ENCODE assay signal across 9 cellular contexts in genomic region chr4:145709843-145710242, GRCh38. TPM values are rescaled to one million over a fixed set of nuclear protein-coding genes. Genes with fewer than 3 reads are reported as not detected.
DNase-seq lines count a peak whose midpoint lies in the region; ATAC-seq, FAIRE-seq and TF ChIP-seq lines count a peak whose summit lies in the region.
"Had no signal": no experiment of that assay in that cellular context is flagged by ENCODE, and none has a peak within 500 bp of the region (broad histone marks: within the 10 kb centered on the region; RNA-seq: fewer than 3 reads in every experiment).

No MANE protein-coding gene starts in this region.

- 21% methylated on average over 3 of the region's 3 CpGs for WGBS in GM12878 (ENCODE audit: insufficient coverage, insufficient replicate concordance, low lambda C conversion rate, missing lambda C conversion rate)
- 69% methylated on average over 3 of the region's 3 CpGs for WGBS in suprapubic skin

- DNase-seq in activated CD8-positive, alpha-beta memory T cell treated with anti-CD3 and anti-CD28 coated beads, Interleukin-2, amount 10 ng/mL, durations not matched to agents 7 days and 5 days: peak; percentile 46
- no peak for DNase-seq in activated CD8-positive, alpha-beta memory T cell treated with anti-CD3 and anti-CD28 coated beads, Interleukin-2, amount 50 U/mL, for 4 hours
- DNase-seq in GM12878 (ENCODE audit: low read depth, low spot score): no peak
- DNase-seq in suprapubic skin (ENCODE audit: low spot score in 2 of 2): no peak
- no peak for DNase-seq in CD14-positive monocyte (ENCODE audit: low spot score)
- DNase-seq: CD4-positive, alpha-beta memory T cell had no signal

- no peak overlapping the region for H3K9ac ChIP-seq in GM12878 (ENCODE audit: control insufficient read depth, insufficient read depth, low read length)

- H3K36me3 Mint-ChIP-seq in activated CD8-positive, alpha-beta memory T cell treated with anti-CD3 and anti-CD28 coated beads, Interleukin-2, amount 10 ng/mL, durations not matched to agents 7 days and 5 days: peaks cover 13% of the 10 kb centered on the region
- no peaks in the 10 kb centered on the region for H3K36me3 Mint-ChIP-seq in CD14-positive monocyte

- H3K27ac ChIP-seq in GM12878 (ENCODE audit: control insufficient read depth, insufficient read depth): no peak overlapping the region
- peak overlapping the region; percentile 9 for H3K27ac ChIP-seq in suprapubic skin

- H3K4me3 ChIP-seq in GM12878 (no peak overlapping the region), suprapubic skin (no peak overlapping the region)

- CTCF ChIA-PET in activated CD8-positive, alpha-beta memory T cell treated with anti-CD3 and anti-CD28 coated beads, Interleukin-2, amount 10 ng/mL, durations not matched to agents 7 days and 5 days (lab: Charles Lee): no interaction called here
- CTCF ChIA-PET in GM12878 (lab: Yijun Ruan, JAX): no interaction called here

- no peak overlapping the region for H3K4me3 Mint-ChIP-seq in activated CD8-positive, alpha-beta memory T cell treated with anti-CD3 and anti-CD28 coated beads, Interleukin-2, amount 10 ng/mL, durations not matched to agents 7 days and 5 days
- H3K4me3 Mint-ChIP-seq in CD14-positive monocyte: no peak overlapping the region
- H3K4me3 Mint-ChIP-seq: CD4-positive, alpha-beta memory T cell had no signal

- BruUV-seq in GM12878 (replicated peaks; lab: Mats Ljungman, UMichigan): no TSS peak

- no peaks in the 10 kb centered on the region; the same call in 2 of the 3 replicates for H3K9me3 ChIP-seq in GM12878 (replicated peaks; ENCODE audit: control insufficient read depth, insufficient read depth, low read length)
- no peaks in the 10 kb centered on the region for H3K9me3 ChIP-seq in suprapubic skin

- no peaks in the 10 kb centered on the region for H4K20me1 ChIP-seq in GM12878 (ENCODE audit: control insufficient read depth, insufficient read depth)

- in situ Hi-C loops in GM12878 (cut with MboI): no loop called here

- no peak for TF ChIP-seq RAD21 in GM12878 (IDR thresholded peaks at IDR 0.05; ENCODE audit: insufficient read depth, low read depth, low read length)

- no peak for TF ChIP-seq POLR2A in GM12878 (IDR thresholded peaks at IDR 0.05; ENCODE audit: low read depth, low read length)
- TF ChIP-seq POLR2A in suprapubic skin (IDR thresholded peaks at IDR 0.05): no peak

- H3K27ac Mint-ChIP-seq in activated CD8-positive, alpha-beta memory T cell treated with anti-CD3 and anti-CD28 coated beads, Interleukin-2, amount 10 ng/mL, durations not matched to agents 7 days and 5 days: peak overlapping the region; percentile 50
- no peak overlapping the region for H3K27ac Mint-ChIP-seq in CD14-positive monocyte
- H3K27ac Mint-ChIP-seq: CD4-positive, alpha-beta memory T cell had no signal

- H3K4me1 Mint-ChIP-seq in activated CD8-positive, alpha-beta memory T cell treated with anti-CD3 and anti-CD28 coated beads, Interleukin-2, amount 10 ng/mL, durations not matched to agents 7 days and 5 days: peaks cover 21% of the 10 kb centered on the region
- no peaks in the 10 kb centered on the region for H3K4me1 Mint-ChIP-seq in CD14-positive monocyte
- H3K4me1 Mint-ChIP-seq: CD4-positive, alpha-beta memory T cell had no signal

- ATAC-seq in activated CD8-positive, alpha-beta memory T cell treated with anti-CD3 and anti-CD28 coated beads, Interleukin-2, amount 10 ng/mL, durations not matched to agents 7 days and 5 days: peak; percentile 90
- ATAC-seq in HG03175 (IDR thresholded peaks at IDR 0.05; ENCODE audit: unreplicated experiment) (peak; percentile 72), GM12878 (no peak), GM18870 (IDR thresholded peaks at IDR 0.05; ENCODE audit: unreplicated experiment) (no peak), GM21381 (IDR thresholded peaks at IDR 0.05; ENCODE audit: unreplicated experiment) (no peak)

- POLR2A ChIA-PET in GM12878 (lab: Charles Lee): no interaction called here

- no peak for FAIRE-seq in GM12878 (lab: Jason Lieb, UNC)

- intact Hi-C loops in GM12878 (cut with micrococcal nuclease; ENCODE audit: unreplicated experiment) (no loop called here), CD14-positive monocyte (cut with micrococcal nuclease) (no loop called here)

- no peaks in the 10 kb centered on the region; a peak in 2 of 4 replicates for H3K27me3 ChIP-seq in GM12878 (replicated peaks in 1 of 2; ENCODE audit: control insufficient read depth in 2 of 2, insufficient read depth in 2 of 2, low read length in 1 of 2)
- no peaks in the 10 kb centered on the region for H3K27me3 ChIP-seq in suprapubic skin

- no peaks in the 10 kb centered on the region for H3K79me2 ChIP-seq in GM12878 (ENCODE audit: control insufficient read depth, insufficient read depth, low read length)

- SMC1A ChIA-PET in GM12878 (lab: Charles Lee; ENCODE audit: uncharacterized antibody, unreplicated experiment): interaction anchor here (1.1 to 2.1 kb wide), 3 partner anchors 10 to 33 kb away, joined by 3 to 5 read pairs (median 3); no protein-coding TSS in a partner anchor

- peaks cover 11% of the 10 kb centered on the region for H3K9me3 Mint-ChIP-seq in activated CD8-positive, alpha-beta memory T cell treated with anti-CD3 and anti-CD28 coated beads, Interleukin-2, amount 10 ng/mL, durations not matched to agents 7 days and 5 days (ENCODE audit: low read depth)
- peaks cover 7 to 23% (median 13%) of the 10 kb centered on the region in 7 donors for H3K9me3 Mint-ChIP-seq in CD14-positive monocyte

- peak overlapping the region; percentile 17; the same call in 1 of the 2 replicates for H2AFZ ChIP-seq in GM12878 (ENCODE audit: control insufficient read depth, low read depth, low read length)

- TF ChIP-seq CTCF in GM12878 (IDR thresholded peaks at IDR 0.05 in 2 of 3, conservative IDR thresholded peaks at IDR 0.05 in 1 of 3; ENCODE audit: control insufficient read depth in 2 of 3, extremely low read depth in 1 of 3, insufficient read depth in 1 of 3, low read depth in 3 of 3, low read length in 3 of 3) (no peak), suprapubic skin (IDR thresholded peaks at IDR 0.05) (no peak), CD14-positive monocyte (IDR thresholded peaks at IDR 0.05) (no peak)

- H3K4me2 ChIP-seq in GM12878 (ENCODE audit: control insufficient read depth, insufficient read depth): no peak overlapping the region

- H3K27me3 Mint-ChIP-seq in activated CD8-positive, alpha-beta memory T cell treated with anti-CD3 and anti-CD28 coated beads, Interleukin-2, amount 10 ng/mL, durations not matched to agents 7 days and 5 days: no peaks in the 10 kb centered on the region
- peaks cover 0 to 2% (median 0%) of the 10 kb centered on the region in 3 donors for H3K27me3 Mint-ChIP-seq in CD14-positive monocyte (ENCODE audit: low read depth in 3 of 3)

- no peaks in the 10 kb centered on the region for H3K36me3 ChIP-seq in GM12878 (ENCODE audit: control insufficient read depth in 2 of 2, insufficient read depth in 2 of 2, low read length in 1 of 2)
- H3K36me3 ChIP-seq in suprapubic skin: no peaks in the 10 kb centered on the region

- TF ChIP-seq EP300 in GM12878 (IDR thresholded peaks at IDR 0.05; ENCODE audit: borderline replicate concordance in 1 of 2, control insufficient read depth in 1 of 2, low read depth in 2 of 2, low read length in 2 of 2): no peak
- TF ChIP-seq EP300 in suprapubic skin (IDR thresholded peaks at IDR 0.05): no peak

- RAD21 ChIA-PET in GM12878 (lab: Charles Lee; ENCODE audit: unreplicated experiment): interaction anchor here (1.5 kb wide), 1 partner anchor 10 kb away, joined by 3 read pairs; no protein-coding TSS in a partner anchor

- no peaks in the 10 kb centered on the region for H3K4me1 ChIP-seq in GM12878 (ENCODE audit: control insufficient read depth, insufficient read depth, low read length)
- H3K4me1 ChIP-seq in suprapubic skin: peaks cover 17% of the 10 kb centered on the region

TF ChIP-seq in GM12878, 131 proteins besides CTCF, POLR2A, EP300 and RAD21:
- TF ChIP-seq RUNX3 (IDR thresholded peaks at IDR 0.05; ENCODE audit: low read length) (peak; percentile 10; the same call in 1 of the 2 replicates), STAT3 (IDR thresholded peaks at IDR 0.05; ENCODE audit: low read depth, low read length) (no peak)

RNA-seq across cellular contexts. Expression of gene C4orf51, which starts 29.9 kb away (rescaled TPM):
- total RNA-seq in activated CD8-positive, alpha-beta memory T cell treated with anti-CD3 and anti-CD28 coated beads, Interleukin-2, amount 10 ng/mL, durations not matched to agents 7 days and 5 days: not detected
- not detected in 2 replicates for total RNA-seq in GM12878 (2013; cell fraction: nucleolus; rRNA removed)
- not detected in 2 replicates for total RNA-seq in GM12878 (2014; rRNA removed)
- not detected in 2 replicates for total RNA-seq in GM12878 (2014; rRNA removed; fragmentation: Illumina TruSeq; extraction: Trizol)
- not detected in 2 replicates for total RNA-seq in GM12878 (2021)
- not detected for polyA plus RNA-seq in GM12878 (2011; ENCODE audit: low read depth)
- not detected in 2 replicates for polyA plus RNA-seq in GM12878 (2011; rRNA removed)
- not detected in 2 replicates for polyA plus RNA-seq in GM12878 (2011; cell fraction: cytosol; rRNA removed)
- polyA plus RNA-seq in GM12878 (2011; cell fraction: nucleus; rRNA removed): not detected in 2 replicates
- not detected in 2 replicates for polyA plus RNA-seq in GM12878 (2012)
- not detected in 2 replicates for polyA plus RNA-seq in GM12878 (2014; fragmentation: Illumina TruSeq; extraction: Trizol)
- polyA plus RNA-seq in GM12878 (2014; fragmentation: Nextera tagmentation; extraction: Ambion mirVana): not detected
- polyA plus RNA-seq in GM12878 (2014; rRNA removed): not detected in 2 replicates
- polyA plus RNA-seq in GM12878 (2016; fragmentation: Nextera tagmentation; extraction: Ambion mirVana): not detected
- polyA minus RNA-seq in GM12878 (2011; rRNA and poly(A)+ RNA removed): not detected in 2 replicates
- polyA minus RNA-seq in GM12878 (2011; cell fraction: cytosol; rRNA and poly(A)+ RNA removed): not detected in 2 replicates
- not detected in 2 replicates for polyA minus RNA-seq in GM12878 (2011; cell fraction: nucleus; rRNA and poly(A)+ RNA removed)
- total RNA-seq in suprapubic skin: not detected
- polyA plus RNA-seq in CD14-positive monocyte: not detected
- total RNA-seq: CD4-positive, alpha-beta memory T cell had no signal
- polyA plus RNA-seq: CD4-positive, alpha-beta memory T cell had no signal

Comparison
In these comparisons a context has a peak if more than half of its experiments do, and no peak if none do; other contexts are left out.
1. ATAC-seq: peak in activated CD8-positive, alpha-beta memory T cell treated with anti-CD3 and anti-CD28 coated beads, Interleukin-2, amount 10 ng/mL, durations not matched to agents 7 days and 5 days (single experiment) and HG03175 (single experiment); none in GM12878 (single experiment), GM18870 (single experiment) and GM21381 (single experiment).